Comparison of ENCODE assay signal across 8 cellular contexts in genomic region chr10:133278577-133279265, GRCh38. TPM values are rescaled to one million over a fixed set of nuclear protein-coding genes. Genes with fewer than 3 reads are reported as not detected.
DNase-seq lines count a peak whose midpoint lies in the region; ATAC-seq, FAIRE-seq and TF ChIP-seq lines count a peak whose summit lies in the region.

No MANE protein-coding gene starts in this region.

- TF ChIP-seq CTCF in GM13976 (IDR thresholded peaks at IDR 0.05; ENCODE audit: borderline replicate concordance, control extremely low read depth, extremely low read depth, insufficient read depth, missing control alignments), result no peak

- FAIRE-seq in H54 (lab: Jason Lieb, UNC), result peak; percentile 92

- H3K36me3 Mint-ChIP-seq in activated T-helper 2 cell treated with anti-CD3 and anti-CD28 coated beads, Interferon-gamma antibody, Interleukin-2, Interleukin-4, amounts not matched to agents 10 μg/mL and 5 μg/mL and 100 μg/mL, durations not matched to agents 14 hours and 24 hours and 36 hours (ENCODE audit: low read depth), result peaks cover 38% of the 10 kb centered on the region
- peaks cover 2 to 12% (median 2%) of the 10 kb centered on the region in 3 donors for H3K36me3 Mint-ChIP-seq in immature natural killer cell
- peaks cover 24 to 29% of the 10 kb centered on the region in 2 donors for H3K36me3 Mint-ChIP-seq in stimulated activated naive B cell treated with anti-CD40 and anti-IgM and Interleukin-4, amounts not matched to agents 10 μg/mL and 1 μg/mL and 100 μg/mL, for 72 hours

- peaks cover 18% of the 10 kb centered on the region for H3K4me1 Mint-ChIP-seq in activated T-helper 2 cell treated with anti-CD3 and anti-CD28 coated beads, Interferon-gamma antibody, Interleukin-2, Interleukin-4, amounts not matched to agents 10 μg/mL and 5 μg/mL and 100 μg/mL, durations not matched to agents 14 hours and 24 hours and 36 hours (ENCODE audit: low read depth)
- peaks cover 29 to 42% of the 10 kb centered on the region in 2 donors for H3K4me1 Mint-ChIP-seq in immature natural killer cell
- peaks cover 31 to 60% of the 10 kb centered on the region in 2 donors for H3K4me1 Mint-ChIP-seq in stimulated activated naive B cell treated with anti-CD40 and anti-IgM and Interleukin-4, amounts not matched to agents 10 μg/mL and 1 μg/mL and 100 μg/mL, for 72 hours

- ATAC-seq in stimulated activated naive B cell treated with anti-CD40 and anti-IgM and Interleukin-4, amounts not matched to agents 10 μg/mL and 1 μg/mL and 100 μg/mL, for 72 hours (replicated peaks), result peak; percentile 24 to 44

- H3K27ac Mint-ChIP-seq in activated T-helper 2 cell treated with anti-CD3 and anti-CD28 coated beads, Interferon-gamma antibody, Interleukin-2, Interleukin-4, amounts not matched to agents 10 μg/mL and 5 μg/mL and 100 μg/mL, durations not matched to agents 14 hours and 24 hours and 36 hours, result peak overlapping the region; percentile 69
- peak overlapping the region; percentile 99 to 100 (median 100) for H3K27ac Mint-ChIP-seq in immature natural killer cell
- H3K27ac Mint-ChIP-seq in stimulated activated naive B cell treated with anti-CD40 and anti-IgM and Interleukin-4, amounts not matched to agents 10 μg/mL and 1 μg/mL and 100 μg/mL, for 72 hours, result peak overlapping the region; percentile 89

- H3K27me3 Mint-ChIP-seq in activated T-helper 2 cell treated with anti-CD3 and anti-CD28 coated beads, Interferon-gamma antibody, Interleukin-2, Interleukin-4, amounts not matched to agents 10 μg/mL and 5 μg/mL and 100 μg/mL, durations not matched to agents 14 hours and 24 hours and 36 hours (ENCODE audit: low read depth), result no peaks in the 10 kb centered on the region
- H3K27me3 Mint-ChIP-seq in immature natural killer cell (ENCODE audit: low read depth in 3 of 3), result peaks cover 18 to 34% (median 19%) of the 10 kb centered on the region in 3 donors
- H3K27me3 Mint-ChIP-seq in stimulated activated naive B cell treated with anti-CD40 and anti-IgM and Interleukin-4, amounts not matched to agents 10 μg/mL and 1 μg/mL and 100 μg/mL, for 72 hours, result no peaks in the 10 kb centered on the region

- no peaks in the 10 kb centered on the region for H3K9me3 Mint-ChIP-seq in activated T-helper 2 cell treated with anti-CD3 and anti-CD28 coated beads, Interferon-gamma antibody, Interleukin-2, Interleukin-4, amounts not matched to agents 10 μg/mL and 5 μg/mL and 100 μg/mL, durations not matched to agents 14 hours and 24 hours and 36 hours
- H3K9me3 Mint-ChIP-seq in immature natural killer cell, result no peaks in the 10 kb centered on the region
- H3K9me3 Mint-ChIP-seq in stimulated activated naive B cell treated with anti-CD40 and anti-IgM and Interleukin-4, amounts not matched to agents 10 μg/mL and 1 μg/mL and 100 μg/mL, for 72 hours, result no peaks in the 10 kb centered on the region

- DNase-seq in GM13976 (ENCODE audit: low spot score) (peak; percentile 85), H54 (ENCODE audit: insufficient read length, low spot score) (peak; percentile 95), NCI-H226 (peak; percentile 83), immature natural killer cell (peak; percentile 93 to 94 (median 94)), D341Med (ENCODE audit: low spot score) (no peak), NCI-H82 treated with DMSO at 0.1 percent for 48 hours (lab: John Stamatoyannopoulos, UW; ENCODE audit: unreplicated experiment) (no peak)
- peak; percentile 59 for DNase-seq in activated T-helper 2 cell treated with anti-CD3 and anti-CD28 coated beads, Interferon-gamma antibody, Interleukin-2, Interleukin-4, amounts not matched to agents 10 μg/mL and 5 μg/mL and 100 μg/mL, durations not matched to agents 14 hours and 24 hours and 36 hours (ENCODE audit: low spot score)
- DNase-seq in stimulated activated naive B cell treated with anti-CD40 and anti-IgM and Interleukin-4, amounts not matched to agents 10 μg/mL and 1 μg/mL and 100 μg/mL, for 72 hours, result peak; percentile 41

- no peak for TF ChIP-seq POLR2A in H54 (IDR thresholded peaks at IDR 0.05; ENCODE audit: low read depth, low read length)

- intact Hi-C loops in activated T-helper 2 cell treated with anti-CD3 and anti-CD28 coated beads, Interferon-gamma antibody, Interleukin-2, Interleukin-4, amounts not matched to agents 10 μg/mL and 5 μg/mL and 100 μg/mL, durations not matched to agents 14 hours and 24 hours and 36 hours (cut with micrococcal nuclease), result no loop called here

- in situ Hi-C loops in GM13976 (cut with MboI; ENCODE audit: low sequenced_read_pairs, unreplicated experiment), result no loop called here

- peak overlapping the region; percentile 79 for H3K4me3 Mint-ChIP-seq in activated T-helper 2 cell treated with anti-CD3 and anti-CD28 coated beads, Interferon-gamma antibody, Interleukin-2, Interleukin-4, amounts not matched to agents 10 μg/mL and 5 μg/mL and 100 μg/mL, durations not matched to agents 14 hours and 24 hours and 36 hours (ENCODE audit: low read depth)
- H3K4me3 Mint-ChIP-seq in immature natural killer cell, result peak overlapping the region; percentile 93 to 99 (median 98)
- H3K4me3 Mint-ChIP-seq in stimulated activated naive B cell treated with anti-CD40 and anti-IgM and Interleukin-4, amounts not matched to agents 10 μg/mL and 1 μg/mL and 100 μg/mL, for 72 hours, result peak overlapping the region; percentile 58 to 63

RNA-seq across cellular contexts. Expression of gene ADAM8, which starts 2.1 kb away (rescaled TPM):
- 214 and 220 TPM in 2 replicates for total RNA-seq in activated T-helper 2 cell treated with anti-CD3 and anti-CD28 coated beads, Interferon-gamma antibody, Interleukin-2, Interleukin-4, amounts not matched to agents 10 μg/mL and 5 μg/mL and 100 μg/mL, durations not matched to agents 14 hours and 24 hours and 36 hours
- 100 to 1,000 TPM; 143 to 294 (median 153) TPM for polyA plus RNA-seq in immature natural killer cell

RNA-seq across cellular contexts. Expression of gene TUBGCP2, which starts 30.0 kb away (rescaled TPM):
- 60.4 and 64.7 TPM in 2 replicates for total RNA-seq in activated T-helper 2 cell treated with anti-CD3 and anti-CD28 coated beads, Interferon-gamma antibody, Interleukin-2, Interleukin-4, amounts not matched to agents 10 μg/mL and 5 μg/mL and 100 μg/mL, durations not matched to agents 14 hours and 24 hours and 36 hours
- polyA plus RNA-seq in immature natural killer cell, result 10 to 100 TPM; 11.0 to 44.3 (median 27.5) TPM

RNA-seq across cellular contexts. Expression of gene ZNF511, which starts 30.0 kb away (rescaled TPM):
- 88.4 and 89.7 TPM in 2 replicates for total RNA-seq in activated T-helper 2 cell treated with anti-CD3 and anti-CD28 coated beads, Interferon-gamma antibody, Interleukin-2, Interleukin-4, amounts not matched to agents 10 μg/mL and 5 μg/mL and 100 μg/mL, durations not matched to agents 14 hours and 24 hours and 36 hours
- polyA plus RNA-seq in immature natural killer cell, result 10 to 100 TPM; 73.2 to 90.2 (median 88.0) TPM

RNA-seq across cellular contexts. Expression of gene VENTX, which starts 41.1 kb away (rescaled TPM):
- 0.07 TPM in 1 of 2 replicates, not detected in the other for total RNA-seq in activated T-helper 2 cell treated with anti-CD3 and anti-CD28 coated beads, Interferon-gamma antibody, Interleukin-2, Interleukin-4, amounts not matched to agents 10 μg/mL and 5 μg/mL and 100 μg/mL, durations not matched to agents 14 hours and 24 hours and 36 hours
- polyA plus RNA-seq in immature natural killer cell, result under 1 TPM in 1 of 3 donors, not detected in 2; 0.24 TPM

RNA-seq across cellular contexts. Expression of gene UTF1, which starts 48.7 kb away (rescaled TPM):
- total RNA-seq in activated T-helper 2 cell treated with anti-CD3 and anti-CD28 coated beads, Interferon-gamma antibody, Interleukin-2, Interleukin-4, amounts not matched to agents 10 μg/mL and 5 μg/mL and 100 μg/mL, durations not matched to agents 14 hours and 24 hours and 36 hours, result 0.16 and 0.28 TPM in 2 replicates
- polyA plus RNA-seq in immature natural killer cell, result not detected

Comparison
In these comparisons a context has a peak if more than half of its experiments do, and no peak if none do; other contexts are left out.
1. DNase-seq: peak in GM13976 (single experiment), H54 (single experiment), NCI-H226 (single experiment), activated T-helper 2 cell treated with anti-CD3 and anti-CD28 coated beads, Interferon-gamma antibody, Interleukin-2, Interleukin-4, amounts not matched to agents 10 μg/mL and 5 μg/mL and 100 μg/mL, durations not matched to agents 14 hours and 24 hours and 36 hours (single experiment), immature natural killer cell (3 of 3) and stimulated activated naive B cell treated with anti-CD40 and anti-IgM and Interleukin-4, amounts not matched to agents 10 μg/mL and 1 μg/mL and 100 μg/mL, for 72 hours (single experiment); none in D341Med (single experiment) and NCI-H82 treated with DMSO at 0.1 percent for 48 hours (single experiment).
2. Peak in every context shown above with its lines, with median percentiles within 50 percentile points of each other: H3K27ac Mint-ChIP-seq and H3K4me3 Mint-ChIP-seq.